Comparison of ENCODE assay signal across 8 cellular contexts in genomic region chr18:48952287-48953095, GRCh38. TPM values are rescaled to one million over a fixed set of nuclear protein-coding genes. Genes with fewer than 3 reads are reported as not detected.
DNase-seq lines count a peak whose midpoint lies in the region; TF ChIP-seq lines count a peak whose summit lies in the region.

No MANE protein-coding gene starts in this region.

- DNase-seq in NCI-H1436 (lab: John Stamatoyannopoulos, UW) (peak; percentile 48), NCI-H1436 treated with DMSO at 0.1 percent for 48 hours (lab: John Stamatoyannopoulos, UW) (no peak), HEK293T (ENCODE audit: extremely low spot score) (peak; percentile 55), NCI-H1092 treated with DMSO at 0.1 percent for 48 hours (lab: John Stamatoyannopoulos, UW) (peak; percentile 93), breast epithelium (ENCODE audit: low spot score in 2 of 2) (peak; percentile 77 to 79), iPS-NIHi11 (ENCODE audit: low spot score) (peak; percentile 71)
- peak; percentile 48 for DNase-seq in T-helper 2 cell treated with Interferon-gamma antibody and Interleukin-4, amounts not matched to agents 5 μg/mL and 100 μg/mL, for 36 hours (ENCODE audit: low spot score)

- H3K4me1 ChIP-seq in breast epithelium (peaks cover 3 to 18% of the 10 kb centered on the region in 2 donors), skeletal muscle tissue (ENCODE audit: control insufficient read depth in 3 of 3, insufficient read depth in 3 of 3, low read length in 3 of 3) (peaks cover 38 to 57% (median 45%) of the 10 kb centered on the region in 3 donors)

- H3K27ac Mint-ChIP-seq in T-helper 2 cell treated with Interferon-gamma antibody and Interleukin-4, amounts not matched to agents 5 μg/mL and 100 μg/mL, for 36 hours = peak overlapping the region; percentile 73

- TF ChIP-seq CTCF in breast epithelium (IDR thresholded peaks at IDR 0.05) = no peak

- H3K27ac ChIP-seq in breast epithelium = peak overlapping the region; percentile 97 to 99
- peak overlapping the region; percentile 100 for H3K27ac ChIP-seq in skeletal muscle tissue (ENCODE audit: low read depth, low read length)

- peak overlapping the region; percentile 90 to 97 (median 91) for H3K4me3 ChIP-seq in breast epithelium
- H3K4me3 ChIP-seq in skeletal muscle tissue (ENCODE audit: low read length in 3 of 3) = peak overlapping the region; percentile 68 to 76 (median 73)

- POLR2A ChIA-PET in HEK293T (lab: Yijun Ruan, JAX) = interaction anchor here (0.6 to 2.5 kb wide), 17 partner anchors 9 to 533 kb away, joined by 3 to 27 read pairs (median 4); no protein-coding TSS in a partner anchor

- H3K36me3 ChIP-seq in breast epithelium (no peaks in the 10 kb centered on the region), skeletal muscle tissue (ENCODE audit: control insufficient read depth in 3 of 3, insufficient read depth in 3 of 3, low read length in 3 of 3) (peaks cover 0 to 9% (median 0%) of the 10 kb centered on the region in 3 donors)

- peak overlapping the region; percentile 90 for H3K4me3 Mint-ChIP-seq in T-helper 2 cell treated with Interferon-gamma antibody and Interleukin-4, amounts not matched to agents 5 μg/mL and 100 μg/mL, for 36 hours

- peaks cover 6% of the 10 kb centered on the region for H3K27me3 Mint-ChIP-seq in T-helper 2 cell treated with Interferon-gamma antibody and Interleukin-4, amounts not matched to agents 5 μg/mL and 100 μg/mL, for 36 hours (ENCODE audit: low read depth)

- CTCF ChIA-PET in HEK293T (lab: Yijun Ruan, JAX) = no interaction called here

- peaks cover 16% of the 10 kb centered on the region for H3K36me3 Mint-ChIP-seq in T-helper 2 cell treated with Interferon-gamma antibody and Interleukin-4, amounts not matched to agents 5 μg/mL and 100 μg/mL, for 36 hours (ENCODE audit: low read depth)

- intact Hi-C loops in breast epithelium (cut with DNase I; ENCODE audit: low total_unique reads) = no loop called here

- no peak for TF ChIP-seq POLR2A in breast epithelium (IDR thresholded peaks at IDR 0.05)

- no peaks in the 10 kb centered on the region for H3K27me3 ChIP-seq in breast epithelium
- no peaks in the 10 kb centered on the region for H3K27me3 ChIP-seq in skeletal muscle tissue (ENCODE audit: control insufficient read depth in 3 of 3, insufficient read depth in 3 of 3, low read length in 3 of 3)

- no peaks in the 10 kb centered on the region for H3K9me3 Mint-ChIP-seq in T-helper 2 cell treated with Interferon-gamma antibody and Interleukin-4, amounts not matched to agents 5 μg/mL and 100 μg/mL, for 36 hours

- H3K9ac ChIP-seq in skeletal muscle tissue (ENCODE audit: low read depth in 1 of 3, low read length in 3 of 3) = peak overlapping the region; percentile 71 to 94 (median 93)

- H3K9me3 ChIP-seq in breast epithelium (no peaks in the 10 kb centered on the region), skeletal muscle tissue (ENCODE audit: control insufficient read depth in 3 of 3, low read length in 3 of 3) (no peaks in the 10 kb centered on the region)

- peaks cover 41% of the 10 kb centered on the region for H3K4me1 Mint-ChIP-seq in T-helper 2 cell treated with Interferon-gamma antibody and Interleukin-4, amounts not matched to agents 5 μg/mL and 100 μg/mL, for 36 hours (ENCODE audit: low read depth)

TF ChIP-seq in HEK293T, 16 proteins besides CTCF, POLR2A, EP300 and RAD21:
- TF ChIP-seq SP1 (IDR thresholded peaks at IDR 0.05) (no peak), ZNF384 (IDR thresholded peaks at IDR 0.05) (0 out of 2 replicates have a peak, but pooled peaks have one; percentile 92), L3MBTL2 (conservative IDR thresholded peaks at IDR 0.05) (0 out of 2 replicates have a peak, but pooled peaks have one; percentile 14)

RNA-seq across cellular contexts. Expression of gene SMAD7, which starts 1.7 kb away (rescaled TPM):
- total RNA-seq in breast epithelium (10 to 100 TPM; 17.4 to 21.2 (median 20.6) TPM), skeletal muscle tissue (8.9 TPM)
